ENCODE assay signal across 26 cellular contexts in genomic region chrY:21394116-21394515, GRCh38.
"Had no signal": no experiment of that assay in that cellular context is flagged by ENCODE, and none has a peak within 500 bp of the region (broad histone marks: within the 10 kb centered on the region; RNA-seq: fewer than 3 reads in every experiment).

No MANE protein-coding gene starts in this region.

- H3K4me3 ChIP-seq: esophagus squamous epithelium, heart right ventricle, right lobe of liver, skin epidermis, thoracic aorta had no signal

- ATAC-seq: activated CD4-positive, alpha-beta T cell treated with anti-CD3 and anti-CD28 coated beads for 36 hours; heart right ventricle; right lobe of liver; stimulated activated effector memory CD8-positive, alpha-beta T cell treated with anti-CD3 and anti-CD28 coated beads, Interleukin-12 subunit alpha, Interleukin-12 subunit beta, amount 100 ng/mL, for 72 hours had no signal

- H3K27ac ChIP-seq: epithelial cell of prostate, esophagus squamous epithelium, heart right ventricle, neutrophil, right lobe of liver, skin epidermis, thoracic aorta had no signal

- H3K36me3 ChIP-seq: esophagus squamous epithelium, heart right ventricle, neutrophil, right lobe of liver, thoracic aorta had no signal

- H3K9me3 ChIP-seq: esophagus squamous epithelium, heart right ventricle, neutrophil, right lobe of liver, thoracic aorta had no signal

- DNase-seq: activated CD4-positive, alpha-beta T cell treated with anti-CD3 and anti-CD28 coated beads for 36 hours; activated CD4-positive, alpha-beta T cell treated with anti-CD3 and anti-CD28 coated beads, Interleukin-2, amount 50 U/mL, for 4 hours; activated CD4-positive, CD25-positive, alpha-beta regulatory T cell; activated effector memory CD4-positive, alpha-beta T cell treated with Interleukin-2 at 50 U/mL for 16 hours; activated naive CD4-positive, alpha-beta T cell treated with Interleukin-2 at 50 U/mL for 16 hours; activated T-cell treated with anti-CD3 and anti-CD28 coated beads for 4 hours; anterior cingulate cortex; dermis blood vessel endothelial cell; effector CD4-positive, alpha-beta T cell; esophagus squamous epithelium; foreskin melanocyte; heart right ventricle; naive B cell; nephron progenitor cell; right lobe of liver; stimulated activated CD4-positive, alpha-beta T cell treated with anti-CD3 and anti-CD28 coated beads, Interleukin-4, amount 100 ng/mL, for 24 hours; trophoblast cell had no signal

- FAIRE-seq: bronchial epithelial cell, colon, endometrium, urothelium cell line had no signal

- H3K4me1 ChIP-seq: esophagus squamous epithelium, heart right ventricle, right lobe of liver had no signal

- H3K27me3 ChIP-seq: esophagus squamous epithelium, heart right ventricle, neutrophil, right lobe of liver had no signal
